ENCODE assay signal across 23 cellular contexts in genomic region chr22:27125539-27125938, GRCh38.
DNase-seq lines count a peak whose midpoint lies in the region; ATAC-seq, FAIRE-seq and TF ChIP-seq lines count a peak whose summit lies in the region.
"Had no signal": no experiment of that assay in that cellular context is flagged by ENCODE, and none has a peak within 500 bp of the region (broad histone marks: within the 10 kb centered on the region; RNA-seq: fewer than 3 reads in every experiment).

No MANE protein-coding gene starts in this region.

- H3K27me3 ChIP-seq in mammary epithelial cell (ENCODE audit: insufficient read depth, low read length), result peaks cover 10% of the 10 kb centered on the region
- H3K27me3 ChIP-seq in keratinocyte (ENCODE audit: control insufficient read depth, extremely low read depth, insufficient read depth, low read length), result no peaks in the 10 kb centered on the region

- no peak for ATAC-seq in activated T-helper 17 cell treated with anti-CD3 and anti-CD28 coated beads, Interleukin-2, amount 50 U/mL, for 72 hours (replicated peaks)
- ATAC-seq: GM23338, Panc1 had no signal

- H3K4me2 ChIP-seq in mammary epithelial cell (ENCODE audit: insufficient read depth, low read depth, low read length) (no peak overlapping the region), keratinocyte (ENCODE audit: control insufficient read depth, extremely low read depth, insufficient read depth, low read depth, low read length) (peak overlapping the region; percentile 4)
- H3K4me2 ChIP-seq: GM23338 had no signal

- in situ Hi-C loops in mammary epithelial cell (cut with MboI; ENCODE audit: low sequenced_read_pairs in 2 of 2), result no loop called here

- H3K4me3 ChIP-seq in mammary epithelial cell (replicated peaks in 1 of 3; ENCODE audit: insufficient read depth in 1 of 3, low read depth in 2 of 3, low read length in 3 of 3), result no peak overlapping the region
- H3K4me3 ChIP-seq in keratinocyte (ENCODE audit: control insufficient read depth in 2 of 3, extremely low read depth in 1 of 3, insufficient read depth in 2 of 3, low read depth in 1 of 3, low read length in 3 of 3), result no peak overlapping the region
- H3K4me3 ChIP-seq: GM23338, SK-N-MC had no signal

- dilution Hi-C loops in mammary epithelial cell (cut with HindIII; ENCODE audit: low sequenced_read_pairs) (no loop called here), keratinocyte (cut with MboI; ENCODE audit: extremely low pct_ligation_motif_present, low sequenced_read_pairs) (no loop called here)

- CTCF ChIA-PET in mammary epithelial cell (lab: Charles Lee; ENCODE audit: low non-redundant PET) (no interaction called here), MCF 10A (lab: Yijun Ruan, JAX) (no interaction called here)

- H3K79me2 ChIP-seq in mammary epithelial cell (ENCODE audit: insufficient read depth, low read length) (no peaks in the 10 kb centered on the region), keratinocyte (ENCODE audit: control insufficient read depth, insufficient read depth, low read length) (no peaks in the 10 kb centered on the region)

- intact Hi-C loops in mammary epithelial cell (cut with micrococcal nuclease), result no loop called here
- intact Hi-C loops in MCF 10A (cut with micrococcal nuclease), result no loop called here
- intact Hi-C loops in dendritic cell treated with granulocyte-macrophage colony-stimulating factor and Interleukin-4, amounts not matched to agents 40 ng/mL and 50 ng/mL, for 4 days (cut with micrococcal nuclease), result no loop called here

- FAIRE-seq in keratinocyte (lab: Jason Lieb, UNC) (peak; percentile 98), urothelium cell line (lab: Jason Lieb, UNC) (peak; percentile 99)

- H3K27ac ChIP-seq in mammary epithelial cell (ENCODE audit: insufficient read depth, low read depth, low read length) (no peak overlapping the region), keratinocyte (ENCODE audit: control insufficient read depth, insufficient read depth, low read length) (no peak overlapping the region)
- H3K27ac ChIP-seq: 22Rv1, SK-N-MC had no signal

- H3K4me3 Mint-ChIP-seq in MCF 10A (ENCODE audit: unreplicated experiment), result no peak overlapping the region
- no peak overlapping the region for H3K4me3 Mint-ChIP-seq in dendritic cell treated with granulocyte-macrophage colony-stimulating factor and Interleukin-4, amounts not matched to agents 40 ng/mL and 50 ng/mL, for 4 days
- H3K4me3 Mint-ChIP-seq in activated T-helper 17 cell treated with anti-CD3 and anti-CD28 coated beads, Interleukin-2, amount 50 U/mL, for 72 hours, result no peak overlapping the region
- H3K4me3 Mint-ChIP-seq: CD4-positive, CD25-positive, alpha-beta regulatory T cell; GM23338; H9 had no signal

- H3K4me1 ChIP-seq in mammary epithelial cell (ENCODE audit: insufficient read depth, low read length) (no peaks in the 10 kb centered on the region), keratinocyte (ENCODE audit: control insufficient read depth, extremely low read depth, insufficient read depth, low read length) (peaks cover 33% of the 10 kb centered on the region)

- 46% methylated on average over 3 of the region's 3 CpGs for whole genome bisulfite sequencing in mammary epithelial cell (ENCODE audit: low coverage, missing lambda C conversion rate)

- peaks cover 18% of the 10 kb centered on the region for H3K4me1 Mint-ChIP-seq in MCF 10A (ENCODE audit: insufficient read depth, unreplicated experiment)
- H3K4me1 Mint-ChIP-seq in dendritic cell treated with granulocyte-macrophage colony-stimulating factor and Interleukin-4, amounts not matched to agents 40 ng/mL and 50 ng/mL, for 4 days (ENCODE audit: low read depth), result peaks cover 63% of the 10 kb centered on the region
- H3K4me1 Mint-ChIP-seq in activated T-helper 17 cell treated with anti-CD3 and anti-CD28 coated beads, Interleukin-2, amount 50 U/mL, for 72 hours, result no peaks in the 10 kb centered on the region
- H3K4me1 Mint-ChIP-seq: CD4-positive, CD25-positive, alpha-beta regulatory T cell; GM23338; H9 had no signal

- POLR2A ChIA-PET in MCF 10A (lab: Yijun Ruan, JAX), result no interaction called here

- no peaks in the 10 kb centered on the region for H3K9me3 Mint-ChIP-seq in MCF 10A (ENCODE audit: unreplicated experiment)
- no peaks in the 10 kb centered on the region for H3K9me3 Mint-ChIP-seq in dendritic cell treated with granulocyte-macrophage colony-stimulating factor and Interleukin-4, amounts not matched to agents 40 ng/mL and 50 ng/mL, for 4 days
- no peaks in the 10 kb centered on the region for H3K9me3 Mint-ChIP-seq in activated T-helper 17 cell treated with anti-CD3 and anti-CD28 coated beads, Interleukin-2, amount 50 U/mL, for 72 hours
- H3K9me3 Mint-ChIP-seq: GM23338, H9 had no signal

- H2AFZ ChIP-seq in mammary epithelial cell (ENCODE audit: low read depth, low read length), result no peak overlapping the region
- no peak overlapping the region for H2AFZ ChIP-seq in keratinocyte (ENCODE audit: control insufficient read depth, low read length)
- H2AFZ ChIP-seq: GM23338 had no signal

- H3K27me3 Mint-ChIP-seq in MCF 10A (ENCODE audit: insufficient read depth, unreplicated experiment), result no peaks in the 10 kb centered on the region
- no peaks in the 10 kb centered on the region for H3K27me3 Mint-ChIP-seq in dendritic cell treated with granulocyte-macrophage colony-stimulating factor and Interleukin-4, amounts not matched to agents 40 ng/mL and 50 ng/mL, for 4 days
- H3K27me3 Mint-ChIP-seq in activated T-helper 17 cell treated with anti-CD3 and anti-CD28 coated beads, Interleukin-2, amount 50 U/mL, for 72 hours, result peaks cover 14% of the 10 kb centered on the region

- no peaks in the 10 kb centered on the region for H3K36me3 Mint-ChIP-seq in MCF 10A (ENCODE audit: insufficient read depth, unreplicated experiment)
- H3K36me3 Mint-ChIP-seq in dendritic cell treated with granulocyte-macrophage colony-stimulating factor and Interleukin-4, amounts not matched to agents 40 ng/mL and 50 ng/mL, for 4 days (ENCODE audit: low read depth), result no peaks in the 10 kb centered on the region
- H3K36me3 Mint-ChIP-seq in activated T-helper 17 cell treated with anti-CD3 and anti-CD28 coated beads, Interleukin-2, amount 50 U/mL, for 72 hours (ENCODE audit: low read depth), result no peaks in the 10 kb centered on the region
- H3K36me3 Mint-ChIP-seq: CD4-positive, CD25-positive, alpha-beta regulatory T cell had no signal

- no peaks in the 10 kb centered on the region for H4K20me1 ChIP-seq in mammary epithelial cell (ENCODE audit: insufficient read depth, low read length)
- H4K20me1 ChIP-seq in keratinocyte (ENCODE audit: control insufficient read depth, extremely low read depth, insufficient read depth, low read length), result no peaks in the 10 kb centered on the region

- H3K9me3 ChIP-seq in mammary epithelial cell (replicated peaks; ENCODE audit: insufficient read depth, low read length), result peaks cover 2% of the 10 kb centered on the region
- no peaks in the 10 kb centered on the region for H3K9me3 ChIP-seq in keratinocyte (ENCODE audit: control insufficient read depth, low read depth, low read length)

- DNase-seq in mammary epithelial cell (peak; percentile 54), MCF 10A (ENCODE audit: unreplicated experiment) (no peak), keratinocyte (ENCODE audit: low read depth, low spot score) (peak; percentile 46), urothelium cell line (ENCODE audit: low spot score) (no peak), GM03348 (ENCODE audit: low spot score) (no peak), amniotic stem cell (lab: John Stamatoyannopoulos, UW) (no peak)
- DNase-seq: CD4-positive, CD25-positive, alpha-beta regulatory T cell; DMS53; H9; KBM-7; MM.1S; NCI-H1417; NCI-H1694; NCI-H2081; NCI-H2227 treated with DMSO at 0.1 percent for 48 hours; NCI-H526 treated with DMSO at 0.1 percent for 48 hours; SIG-M5 had no signal

- H3K36me3 ChIP-seq in mammary epithelial cell (ENCODE audit: insufficient read depth, low read length) (no peaks in the 10 kb centered on the region), keratinocyte (ENCODE audit: control insufficient read depth in 2 of 2, extremely low read depth in 1 of 2, insufficient read depth in 2 of 2, low read length in 2 of 2) (no peaks in the 10 kb centered on the region)

- H3K9ac ChIP-seq in mammary epithelial cell (ENCODE audit: insufficient read depth, low read length) (no peak overlapping the region), keratinocyte (ENCODE audit: control insufficient read depth, extremely low read depth, insufficient read depth, low read length) (no peak overlapping the region)

- H3K27ac Mint-ChIP-seq in MCF 10A (ENCODE audit: low read depth, unreplicated experiment), result no peak overlapping the region
- H3K27ac Mint-ChIP-seq in dendritic cell treated with granulocyte-macrophage colony-stimulating factor and Interleukin-4, amounts not matched to agents 40 ng/mL and 50 ng/mL, for 4 days, result peak overlapping the region; percentile 83
- no peak overlapping the region for H3K27ac Mint-ChIP-seq in activated T-helper 17 cell treated with anti-CD3 and anti-CD28 coated beads, Interleukin-2, amount 50 U/mL, for 72 hours
- H3K27ac Mint-ChIP-seq: CD4-positive, CD25-positive, alpha-beta regulatory T cell; GM23338; H9 had no signal

- TF ChIP-seq CTCF in mammary epithelial cell (conservative IDR thresholded peaks at IDR 0.05 in 1 of 2, IDR thresholded peaks at IDR 0.05 in 1 of 2; ENCODE audit: extremely low read depth in 1 of 2, insufficient read depth in 1 of 2, low read depth in 1 of 2, low read length in 2 of 2) (no peak), MCF 10A (IDR thresholded peaks at IDR 0.05; ENCODE audit: unreplicated experiment) (no peak), keratinocyte (optimal IDR thresholded peaks at IDR 0.05 in 1 of 3, IDR thresholded peaks at IDR 0.05 in 1 of 3, conservative IDR thresholded peaks at IDR 0.05 in 1 of 3; ENCODE audit: extremely low read depth in 1 of 3, insufficient read depth in 2 of 3, low read length in 3 of 3) (no peak)

- no peaks in the 10 kb centered on the region for H3K9me1 ChIP-seq in keratinocyte (ENCODE audit: control insufficient read depth, extremely low read depth, insufficient read depth, low read length)

- BruUV-seq in mammary epithelial cell (replicated peaks; lab: Mats Ljungman, UMichigan), result no TSS peak
- BruUV-seq in MCF 10A (replicated peaks; lab: Mats Ljungman, UMichigan), result no TSS peak

Comparison
In these comparisons a context has a peak if more than half of its experiments do, and no peak if none do; other contexts are left out.
1. DNase-seq: peak in mammary epithelial cell (single experiment) and keratinocyte (single experiment); none in MCF 10A (single experiment), urothelium cell line (single experiment), GM03348 (single experiment) and amniotic stem cell (single experiment).